1 cellular context compared by ENCODE assay signal in the genomic region with DNA sequence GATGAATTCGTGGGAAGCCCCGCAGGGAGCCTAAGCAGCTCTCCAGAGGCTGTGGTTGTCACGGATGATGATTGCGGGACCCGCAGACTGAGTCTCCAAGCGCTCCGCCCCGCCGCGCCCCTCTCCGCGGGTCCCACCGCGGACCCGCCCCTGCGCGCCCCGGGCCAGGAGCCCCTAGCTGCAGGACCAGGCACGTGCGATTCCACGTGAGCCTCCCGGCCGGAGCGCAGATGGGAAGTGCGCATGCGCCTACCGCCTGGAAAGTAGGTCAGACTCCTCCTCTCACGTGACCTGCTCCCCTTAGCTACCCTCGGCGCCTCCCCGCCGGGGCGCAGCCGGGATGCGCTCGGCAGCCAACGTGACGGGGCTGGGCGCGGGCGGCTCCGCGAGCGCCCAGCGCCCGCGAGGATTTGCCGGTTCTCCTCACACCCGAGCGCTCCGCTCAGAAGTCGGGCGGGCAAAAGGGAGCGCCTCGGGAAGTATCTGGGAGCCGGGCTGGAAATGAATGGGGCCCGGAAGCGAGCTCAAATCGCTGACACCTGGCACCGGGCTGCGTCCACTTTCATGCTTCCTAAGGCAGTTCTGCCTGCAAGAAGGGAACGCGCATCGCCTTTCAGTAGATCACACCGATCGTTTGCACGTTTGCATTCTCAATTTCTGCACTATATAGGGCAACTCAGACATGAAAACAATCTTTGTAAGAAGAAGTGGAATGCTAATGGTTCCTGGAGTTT.
TF ChIP-seq lines count a peak whose summit lies in the region.

No MANE protein-coding gene starts in this region.

TF ChIP-seq in A549, 52 proteins besides CTCF, POLR2A, EP300 and RAD21 (continued from another document):
- TF ChIP-seq, protein P1, sequence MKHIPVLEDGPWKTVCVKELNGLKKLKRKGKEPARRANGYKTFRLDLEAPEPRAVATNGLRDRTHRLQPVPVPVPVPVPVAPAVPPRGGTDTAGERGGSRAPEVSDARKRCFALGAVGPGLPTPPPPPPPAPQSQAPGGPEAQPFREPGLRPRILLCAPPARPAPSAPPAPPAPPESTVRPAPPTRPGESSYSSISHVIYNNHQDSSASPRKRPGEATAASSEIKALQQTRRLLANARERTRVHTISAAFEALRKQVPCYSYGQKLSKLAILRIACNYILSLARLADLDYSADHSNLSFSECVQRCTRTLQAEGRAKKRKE (CRISPR knock-in tag; IDR thresholded peaks at IDR 0.05; ENCODE audit: low read depth), result no peak
- TF ChIP-seq, protein P2, sequence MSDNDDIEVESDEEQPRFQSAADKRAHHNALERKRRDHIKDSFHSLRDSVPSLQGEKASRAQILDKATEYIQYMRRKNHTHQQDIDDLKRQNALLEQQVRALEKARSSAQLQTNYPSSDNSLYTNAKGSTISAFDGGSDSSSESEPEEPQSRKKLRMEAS (IDR thresholded peaks at IDR 0.05), result peak; percentile 99
- TF ChIP-seq CBX2 (IDR thresholded peaks at IDR 0.05; ENCODE audit: borderline replicate concordance, low read depth) (no peak), SMC3 (IDR thresholded peaks at IDR 0.05) (no peak), ESRRA (IDR thresholded peaks at IDR 0.05; ENCODE audit: borderline replicate concordance, low read length) (no peak), RCOR1 (IDR thresholded peaks at IDR 0.05; ENCODE audit: low read depth, low read length) (no peak), RNF2 (IDR thresholded peaks at IDR 0.05; ENCODE audit: borderline replicate concordance, low read depth) (peak; percentile 32; the same call in 1 of the 2 replicates), FOSB (CRISPR knock-in tag; IDR thresholded peaks at IDR 0.05) (no peak), NR3C1 (IDR thresholded peaks at IDR 0.05) (no peak), BHLHE40 (IDR thresholded peaks at IDR 0.05; ENCODE audit: low read depth, low read length) (peak; percentile 89), CBX8 (IDR thresholded peaks at IDR 0.05) (no peak), ZNF302 (CRISPR knock-in tag; IDR thresholded peaks at IDR 0.05) (no peak), JUNB (IDR thresholded peaks at IDR 0.05) (no peak), MAZ (IDR thresholded peaks at IDR 0.05; ENCODE audit: borderline replicate concordance, low read depth, low read length) (no peak), RFX5 (IDR thresholded peaks at IDR 0.05) (no peak), HOXB13 (CRISPR knock-in tag; IDR thresholded peaks at IDR 0.05; ENCODE audit: low read depth) (no peak)
- TF ChIP-seq, protein P3, sequence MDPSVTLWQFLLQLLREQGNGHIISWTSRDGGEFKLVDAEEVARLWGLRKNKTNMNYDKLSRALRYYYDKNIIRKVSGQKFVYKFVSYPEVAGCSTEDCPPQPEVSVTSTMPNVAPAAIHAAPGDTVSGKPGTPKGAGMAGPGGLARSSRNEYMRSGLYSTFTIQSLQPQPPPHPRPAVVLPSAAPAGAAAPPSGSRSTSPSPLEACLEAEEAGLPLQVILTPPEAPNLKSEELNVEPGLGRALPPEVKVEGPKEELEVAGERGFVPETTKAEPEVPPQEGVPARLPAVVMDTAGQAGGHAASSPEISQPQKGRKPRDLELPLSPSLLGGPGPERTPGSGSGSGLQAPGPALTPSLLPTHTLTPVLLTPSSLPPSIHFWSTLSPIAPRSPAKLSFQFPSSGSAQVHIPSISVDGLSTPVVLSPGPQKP (IDR thresholded peaks at IDR 0.05; ENCODE audit: low read depth, low read length), result no peak
- TF ChIP-seq, protein P4, sequence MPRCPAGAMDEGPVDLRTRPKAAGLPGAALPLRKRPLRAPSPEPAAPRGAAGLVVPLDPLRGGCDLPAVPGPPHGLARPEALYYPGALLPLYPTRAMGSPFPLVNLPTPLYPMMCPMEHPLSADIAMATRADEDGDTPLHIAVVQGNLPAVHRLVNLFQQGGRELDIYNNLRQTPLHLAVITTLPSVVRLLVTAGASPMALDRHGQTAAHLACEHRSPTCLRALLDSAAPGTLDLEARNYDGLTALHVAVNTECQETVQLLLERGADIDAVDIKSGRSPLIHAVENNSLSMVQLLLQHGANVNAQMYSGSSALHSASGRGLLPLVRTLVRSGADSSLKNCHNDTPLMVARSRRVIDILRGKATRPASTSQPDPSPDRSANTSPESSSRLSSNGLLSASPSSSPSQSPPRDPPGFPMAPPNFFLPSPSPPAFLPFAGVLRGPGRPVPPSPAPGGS (IDR thresholded peaks at IDR 0.05), result no peak
- TF ChIP-seq, protein P5, sequence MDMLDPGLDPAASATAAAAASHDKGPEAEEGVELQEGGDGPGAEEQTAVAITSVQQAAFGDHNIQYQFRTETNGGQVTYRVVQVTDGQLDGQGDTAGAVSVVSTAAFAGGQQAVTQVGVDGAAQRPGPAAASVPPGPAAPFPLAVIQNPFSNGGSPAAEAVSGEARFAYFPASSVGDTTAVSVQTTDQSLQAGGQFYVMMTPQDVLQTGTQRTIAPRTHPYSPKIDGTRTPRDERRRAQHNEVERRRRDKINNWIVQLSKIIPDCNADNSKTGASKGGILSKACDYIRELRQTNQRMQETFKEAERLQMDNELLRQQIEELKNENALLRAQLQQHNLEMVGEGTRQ (IDR thresholded peaks at IDR 0.05), result peak; percentile 93
TF ChIP-seq in A549: peak in this region for 9.
